Comparison of ENCODE assay signal across 8 cellular contexts in the genomic region with DNA sequence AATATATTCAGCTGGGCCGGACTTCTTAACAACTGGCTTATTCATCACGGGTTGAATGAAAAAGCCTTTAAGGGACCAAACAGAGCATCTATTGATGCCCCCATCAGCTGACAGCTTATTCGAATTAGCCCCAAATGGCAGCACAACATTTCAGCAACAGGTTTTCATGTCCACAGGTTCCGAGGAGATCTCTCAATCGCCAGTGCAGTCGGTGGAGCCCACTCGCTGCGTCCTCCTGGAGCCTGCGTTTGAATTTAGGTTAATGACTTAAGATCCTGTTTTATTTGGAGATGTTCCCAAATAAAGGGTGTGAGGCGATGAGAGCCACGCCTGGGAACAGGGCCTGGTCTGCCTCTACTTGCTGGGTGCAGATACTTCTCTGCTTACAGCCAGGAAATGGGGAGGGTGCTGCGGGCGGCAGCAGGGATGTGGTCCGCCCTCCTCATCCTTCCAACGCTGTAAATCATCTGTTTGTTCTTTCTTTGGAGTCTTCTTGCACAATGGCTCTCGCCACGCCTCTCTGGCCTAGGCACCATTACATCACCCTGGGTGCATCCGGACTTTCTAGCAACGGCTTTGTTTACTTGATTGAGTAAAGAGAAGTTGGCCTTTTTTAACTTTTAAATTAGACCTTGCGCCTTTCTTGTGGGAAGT. TPM values are rescaled to one million over a fixed set of nuclear protein-coding genes. Genes with fewer than 3 reads are reported as not detected.
DNase-seq lines count a peak whose midpoint lies in the region; ATAC-seq and TF ChIP-seq lines count a peak whose summit lies in the region.

No MANE protein-coding gene starts in this region.

- WGBS in trophoblast cell (ENCODE audit: extremely low coverage, insufficient coverage, insufficient read length) = no CpG with 5 or more reads among the region's 20 CpGs
- 64 to 66% methylated on average over 16 to 20 of the region's 20 CpGs for WGBS in thyroid gland, 2 donors

- H3K9me3 Mint-ChIP-seq in GM23338 = no peaks in the 10 kb centered on the region

- H4K20me1 ChIP-seq in GM23338 (replicated peaks; ENCODE audit: insufficient read depth) = no peaks in the 10 kb centered on the region; the same call in 1 of the 2 replicates

- H3K4me1 Mint-ChIP-seq in GM23338 = peaks cover 2% of the 10 kb centered on the region; the same call in 1 of the 3 replicates

- no peak overlapping the region for H4K8ac ChIP-seq in trophoblast cell (ENCODE audit: low read depth, low read length)

- intact Hi-C loops in head of caudate nucleus (cut with DNase I) = no loop called here
- intact Hi-C loops in thyroid gland (cut with DNase I) = no loop called here

- H3K9me3 ChIP-seq in trophoblast cell (ENCODE audit: insufficient read depth, low read depth, low read length) = no peaks in the 10 kb centered on the region
- no peaks in the 10 kb centered on the region for H3K9me3 ChIP-seq in thyroid gland

- H3K4me2 ChIP-seq in GM23338 (no peak overlapping the region), trophoblast cell (ENCODE audit: low read length) (no peak overlapping the region)

- H2BK120ac ChIP-seq in trophoblast cell (ENCODE audit: insufficient read depth, low read length, poor library complexity) = no peak overlapping the region

- H4K12ac ChIP-seq in trophoblast cell (ENCODE audit: low read depth, low read length) = no peak overlapping the region

- no peak for TF ChIP-seq POLR2A in thyroid gland (IDR thresholded peaks at IDR 0.05)

- no peak overlapping the region for H4K91ac ChIP-seq in trophoblast cell (ENCODE audit: low read depth, low read length)

- H3K4me3 Mint-ChIP-seq in GM23338 = no peak overlapping the region

- no peak overlapping the region; the same call in 1 of the 2 replicates for H3K27ac Mint-ChIP-seq in GM23338

- H3K4me3 ChIP-seq in GM23338 (no peak overlapping the region), trophoblast cell (ENCODE audit: low read depth, low read length) (no peak overlapping the region), thyroid gland (replicated peaks in 1 of 3) (no peak overlapping the region)

- H3K79me2 ChIP-seq in GM23338 (replicated peaks; ENCODE audit: insufficient read depth) (no peaks in the 10 kb centered on the region), trophoblast cell (ENCODE audit: control insufficient read depth, insufficient read depth, low read length, poor library complexity) (no peaks in the 10 kb centered on the region)

- H2AFZ ChIP-seq in GM23338 (no peak overlapping the region), trophoblast cell (ENCODE audit: insufficient read depth, low read length, poor library complexity) (no peak overlapping the region)

- DNase-seq in GM23338 (ENCODE audit: low spot score) = peak; percentile 8
- DNase-seq in SHP77 (lab: John Stamatoyannopoulos, UW) = peak; percentile 45 to 58
- peak; percentile 42 for DNase-seq in activated naive CD4-positive, alpha-beta T cell treated with anti-CD3 and anti-CD28 coated beads, Interleukin-2, amount 50 U/mL, for 16 hours
- peak; percentile 58 to 93 (median 84) for DNase-seq in head of caudate nucleus
- DNase-seq in trophoblast cell = peak; percentile 95 to 98
- DNase-seq in thyroid gland = peak; percentile 56

- no peak overlapping the region for H2BK12ac ChIP-seq in trophoblast cell (ENCODE audit: low read length)

- H3K4me1 ChIP-seq in GM23338 (ENCODE audit: insufficient read depth) (0 out of 2 replicates have a peak, but pooled peaks cover 2% of the 10 kb centered on the region), trophoblast cell (ENCODE audit: control insufficient read depth in 1 of 2, insufficient read depth in 2 of 2, low read length in 2 of 2) (no peaks in the 10 kb centered on the region), thyroid gland (peaks cover 0 to 7% of the 10 kb centered on the region in 2 donors)

- no peaks in the 10 kb centered on the region for H3F3A ChIP-seq in GM23338 (replicated peaks; ENCODE audit: low read depth)

- no peaks in the 10 kb centered on the region for H3K27me3 Mint-ChIP-seq in GM23338 (ENCODE audit: insufficient read depth, low read depth, poor library complexity)

- H3K27ac ChIP-seq in GM23338 (ENCODE audit: low read depth) (peak overlapping the region; percentile 84; the same call in 1 of the 2 replicates), trophoblast cell (ENCODE audit: low read depth, low read length) (no peak overlapping the region), thyroid gland (peak overlapping the region; percentile 73 to 81 (median 77))

- no peaks in the 10 kb centered on the region for H3K27me3 ChIP-seq in GM23338 (ENCODE audit: insufficient read depth)
- no peaks in the 10 kb centered on the region for H3K27me3 ChIP-seq in trophoblast cell (ENCODE audit: insufficient read depth, low read length)
- H3K27me3 ChIP-seq in thyroid gland = no peaks in the 10 kb centered on the region

- no peak overlapping the region for H3K9ac ChIP-seq in trophoblast cell (ENCODE audit: low read length)

- H3K23ac ChIP-seq in trophoblast cell (ENCODE audit: low read length) = no peak overlapping the region

- H2BK5ac ChIP-seq in trophoblast cell (ENCODE audit: low read depth, low read length, poor library complexity) = no peak overlapping the region

- H3K79me1 ChIP-seq in trophoblast cell (ENCODE audit: low read length) = no peaks in the 10 kb centered on the region

- no peak overlapping the region for H3K14ac ChIP-seq in trophoblast cell (ENCODE audit: low read length)

- H3K18ac ChIP-seq in trophoblast cell (ENCODE audit: low read length) = no peak overlapping the region

- TF ChIP-seq CTCF in GM23338 (conservative IDR thresholded peaks at IDR 0.05; ENCODE audit: low read depth in 2 of 2) = no peak
- no peak for TF ChIP-seq CTCF in thyroid gland (IDR thresholded peaks at IDR 0.05)

- H3K36me3 Mint-ChIP-seq in GM23338 (ENCODE audit: low read depth) = peaks cover 18% of the 10 kb centered on the region

- no peaks in the 10 kb centered on the region for H3K9me2 ChIP-seq in GM23338 (ENCODE audit: insufficient read depth)

- H3K4ac ChIP-seq in trophoblast cell (ENCODE audit: low read depth, low read length) = no peak overlapping the region

- H3K36me3 ChIP-seq in GM23338 (ENCODE audit: insufficient read depth) = no peaks in the 10 kb centered on the region
- H3K36me3 ChIP-seq in trophoblast cell (ENCODE audit: control insufficient read depth in 1 of 2, insufficient read depth in 2 of 2, low read length in 2 of 2) = peaks cover 23 to 36% of the 10 kb centered on the region in 2 experiments
- peaks cover 0 to 11% of the 10 kb centered on the region in 2 donors for H3K36me3 ChIP-seq in thyroid gland

- no peak overlapping the region for H2AK5ac ChIP-seq in trophoblast cell (ENCODE audit: low read length)

- ATAC-seq in GM23338 (no peak), GM21717 (IDR thresholded peaks at IDR 0.05; ENCODE audit: unreplicated experiment) (no peak), HG03095 (IDR thresholded peaks at IDR 0.05; ENCODE audit: unreplicated experiment) (no peak)

TF ChIP-seq in GM23338, 12 proteins besides CTCF, POLR2A, EP300 and RAD21:
- no peak for TF ChIP-seq POLR2AphosphoS5 (IDR thresholded peaks at IDR 0.05; ENCODE audit: low read depth)

RNA-seq across cellular contexts. Expression of a gene that starts 22.6 kb away (rescaled TPM):
- total RNA-seq in GM23338 (2014; rRNA removed; shearing (Covaris generic)) = 22.9 and 28.7 TPM in 2 replicates
- 11.1 and 13.0 TPM in 2 replicates for polyA plus RNA-seq in GM23338 (2016; fragmentation: Nextera tagmentation; extraction: Ambion mirVana)
- polyA plus RNA-seq in trophoblast cell (2013) = 24.0 and 27.2 TPM in 2 replicates
- total RNA-seq in thyroid gland = 10 to 100 TPM in 3 of 4 donors, 1 to 10 TPM in 1; 7.7 to 21.3 (median 14.7) TPM

RNA-seq across cellular contexts. Expression of a gene that starts 29.7 kb away (rescaled TPM):
- total RNA-seq in GM23338 (2014; rRNA removed; shearing (Covaris generic)) = 11.0 and 16.0 TPM in 2 replicates
- polyA plus RNA-seq in GM23338 (2016; fragmentation: Nextera tagmentation; extraction: Ambion mirVana) = 7.0 and 8.3 TPM in 2 replicates
- polyA plus RNA-seq in trophoblast cell (2013) = 18.2 and 20.2 TPM in 2 replicates
- total RNA-seq in thyroid gland = 10 to 100 TPM; 50.7 to 55.5 (median 53.1) TPM

Comparison
In these comparisons a context has a peak if more than half of its experiments do, and no peak if none do; other contexts are left out.
1. DNase-seq: peak in every context shown above with its lines; median percentile 96 in trophoblast cell; 84 in head of caudate nucleus; 56 in thyroid gland; 52 in SHP77; 42 in activated naive CD4-positive, alpha-beta T cell treated with anti-CD3 and anti-CD28 coated beads, Interleukin-2, amount 50 U/mL, for 16 hours; 8 in GM23338.